In the genomic region with DNA sequence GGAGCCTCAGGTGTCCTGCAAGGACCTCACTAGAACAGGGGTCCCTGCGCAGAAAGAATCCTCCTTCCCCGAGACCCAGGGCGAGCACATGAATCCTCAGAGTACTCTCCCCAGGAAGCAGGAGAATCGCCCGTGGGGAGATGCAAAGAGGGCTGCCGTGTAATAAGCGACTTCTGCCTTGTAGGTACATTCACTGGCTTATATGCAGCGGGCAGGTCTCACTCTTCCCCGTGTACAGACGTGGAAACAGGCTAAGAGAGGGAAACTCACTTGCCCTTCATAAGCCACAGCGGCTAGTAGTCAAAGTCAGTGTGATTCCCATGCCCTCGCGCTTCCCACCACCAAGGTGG, we compare ENCODE assay signal across 8 cellular contexts. TPM values are rescaled to one million over a fixed set of nuclear protein-coding genes. Genes with fewer than 3 reads are reported as not detected.
A peak's percentile ranks its signal among the peaks of the same experiment; 100 is the strongest.
DNase-seq lines count a peak whose midpoint lies in the region; TF ChIP-seq lines count a peak whose summit lies in the region.

No MANE protein-coding gene starts in this region.

- H4K8ac ChIP-seq in mesenchymal stem cell (ENCODE audit: low read length): no peak overlapping the region

- H3K23ac ChIP-seq in mesenchymal stem cell (ENCODE audit: low read length in 2 of 2): no peak overlapping the region

- H2AK5ac ChIP-seq in mesenchymal stem cell (ENCODE audit: low read length, severe bottlenecking): no peak overlapping the region

- H3K9me3 ChIP-seq in HUES48 (ENCODE audit: control insufficient read depth, insufficient read depth, low read length) (no peaks in the 10 kb centered on the region), mesenchymal stem cell (ENCODE audit: control insufficient read depth, low read length) (no peaks in the 10 kb centered on the region)

- peaks cover 23% of the 10 kb centered on the region for H3K4me1 Mint-ChIP-seq in brain

- H3K4me3 ChIP-seq in GM12875 (ENCODE audit: low read depth, low read length) (peak overlapping the region; percentile 66), HUES48 (ENCODE audit: low read depth, low read length) (peak overlapping the region; percentile 82), mesenchymal stem cell (ENCODE audit: insufficient read depth in 1 of 2, low read depth in 1 of 2, low read length in 2 of 2) (peak overlapping the region; percentile 42 to 84)

- H3K27ac ChIP-seq in HUES48 (ENCODE audit: low read depth, low read length) (peak overlapping the region; percentile 89), mesenchymal stem cell (ENCODE audit: low read length, poor library complexity, severe bottlenecking) (no peak overlapping the region)

- peak overlapping the region; percentile 88 to 95 (median 89) for H3K4me3 Mint-ChIP-seq in brain

- H4K91ac ChIP-seq in mesenchymal stem cell (ENCODE audit: low read length): no peak overlapping the region

- H3K36me3 ChIP-seq in HUES48 (ENCODE audit: control insufficient read depth, insufficient read depth, low read length) (peaks cover 39% of the 10 kb centered on the region), mesenchymal stem cell (ENCODE audit: control insufficient read depth in 1 of 2, insufficient read depth in 2 of 2, low read depth in 1 of 2, low read length in 2 of 2) (peaks cover 7 to 10% of the 10 kb centered on the region in 2 experiments)

- H3K36me3 Mint-ChIP-seq in brain: no peaks in the 10 kb centered on the region

- H3K27me3 Mint-ChIP-seq in brain: peaks cover 13% of the 10 kb centered on the region

- peak overlapping the region in 1 of 2 experiments; percentile 11 for H3K14ac ChIP-seq in mesenchymal stem cell (ENCODE audit: low read length in 2 of 2)

- no peak overlapping the region for H2BK5ac ChIP-seq in mesenchymal stem cell (ENCODE audit: low read depth, low read length, poor library complexity, severe bottlenecking)

- H3K27me3 ChIP-seq in HUES48 (ENCODE audit: control insufficient read depth, insufficient read depth, low read length) (no peaks in the 10 kb centered on the region), mesenchymal stem cell (ENCODE audit: control insufficient read depth in 1 of 2, insufficient read depth in 1 of 2, low read length in 2 of 2) (no peaks in the 10 kb centered on the region)

- H2BK12ac ChIP-seq in mesenchymal stem cell (ENCODE audit: low read length in 2 of 2): no peak overlapping the region

- H3K4me2 ChIP-seq in mesenchymal stem cell (ENCODE audit: low read length, poor library complexity, severe bottlenecking): peak overlapping the region; percentile 88

- H3K9ac ChIP-seq in HUES48 (ENCODE audit: low read depth, low read length) (peak overlapping the region; percentile 79), mesenchymal stem cell (ENCODE audit: low read length) (peak overlapping the region; percentile 55)

- WGBS in mesenchymal stem cell: under 1% methylated on average over 13 of the region's 13 CpGs

- no peak overlapping the region for H2BK120ac ChIP-seq in mesenchymal stem cell (ENCODE audit: low read depth, low read length)

- peaks cover 2% of the 10 kb centered on the region for H3K79me1 ChIP-seq in mesenchymal stem cell (replicated peaks; ENCODE audit: low read length, poor library complexity, severe bottlenecking)

- H2AFZ ChIP-seq in mesenchymal stem cell (ENCODE audit: low read depth, low read length): no peak overlapping the region

- TF ChIP-seq CTCF in GM12875 (IDR thresholded peaks at IDR 0.05; ENCODE audit: borderline replicate concordance, insufficient read depth, low read depth, low read length) (no peak), brain (conservative IDR thresholded peaks at IDR 0.05) (no peak)

- H3K27ac Mint-ChIP-seq in brain: peak overlapping the region in 3 of 5 experiments; percentile 62 to 97 (median 93)

- no peak overlapping the region for H2BK15ac ChIP-seq in mesenchymal stem cell (ENCODE audit: low read depth, poor library complexity, severe bottlenecking)

- H3K18ac ChIP-seq in mesenchymal stem cell (ENCODE audit: low read depth in 1 of 2, low read length in 2 of 2): peak overlapping the region in 1 of 2 experiments; percentile 54

- no peak overlapping the region for H3K4ac ChIP-seq in mesenchymal stem cell (ENCODE audit: low read depth in 1 of 2, low read length in 2 of 2)

- no peak for DNase-seq in mesenchymal stem cell
- DNase-seq in C1 segment of cervical spinal cord (lab: John Stamatoyannopoulos, UW): no peak
- DNase-seq in central memory CD4-positive, alpha-beta T cell: no peak
- DNase-seq in stimulated activated CD4-positive, alpha-beta T cell treated with anti-CD3 and anti-CD28 coated beads, Interleukin-1b, Interleukin-23, amount 100 ng/mL, for 48 hours: no peak
- DNase-seq in NOMO-1 treated with DMSO at 0.1 percent for 48 hours (lab: John Stamatoyannopoulos, UW; ENCODE audit: unreplicated experiment): no peak

- H3K4me1 ChIP-seq in HUES48 (ENCODE audit: control insufficient read depth, insufficient read depth, low read length) (peaks cover 12% of the 10 kb centered on the region), mesenchymal stem cell (ENCODE audit: control insufficient read depth, insufficient read depth, low read depth, low read length) (peaks cover 19% of the 10 kb centered on the region)

- peaks cover 0 to 3% (median 0%) of the 10 kb centered on the region in 5 experiments for H3K9me3 Mint-ChIP-seq in brain

RNA-seq across cellular contexts. Expression of gene PIF1, which starts 0.4 kb away (rescaled TPM):
- 3.4 TPM for polyA plus RNA-seq in brain (ENCODE audit: insufficient read depth, low read depth, low replicate concordance)
- 0.94 TPM for polyA plus RNA-seq in mesenchymal stem cell (2013, experiment 1 of 2)
- polyA plus RNA-seq in mesenchymal stem cell (2013, experiment 2 of 2): 1.0 TPM

RNA-seq across cellular contexts. Expression of gene PLEKHO2, which starts 16.7 kb away (rescaled TPM):
- polyA plus RNA-seq in brain (ENCODE audit: insufficient read depth, low read depth, low replicate concordance): 11.3 TPM
- polyA plus RNA-seq in mesenchymal stem cell (2013, experiment 1 of 2): 16.3 TPM
- 17.0 TPM for polyA plus RNA-seq in mesenchymal stem cell (2013, experiment 2 of 2)

RNA-seq across cellular contexts. Expression of gene RBPMS2, which starts 49.7 kb away (rescaled TPM):
- 4.5 TPM for polyA plus RNA-seq in brain (ENCODE audit: insufficient read depth, low read depth, low replicate concordance)
- 23.8 TPM for polyA plus RNA-seq in mesenchymal stem cell (2013, experiment 1 of 2)
- 24.0 TPM for polyA plus RNA-seq in mesenchymal stem cell (2013, experiment 2 of 2)
